ENCODE assay signal across 22 cellular contexts in the genomic region with DNA sequence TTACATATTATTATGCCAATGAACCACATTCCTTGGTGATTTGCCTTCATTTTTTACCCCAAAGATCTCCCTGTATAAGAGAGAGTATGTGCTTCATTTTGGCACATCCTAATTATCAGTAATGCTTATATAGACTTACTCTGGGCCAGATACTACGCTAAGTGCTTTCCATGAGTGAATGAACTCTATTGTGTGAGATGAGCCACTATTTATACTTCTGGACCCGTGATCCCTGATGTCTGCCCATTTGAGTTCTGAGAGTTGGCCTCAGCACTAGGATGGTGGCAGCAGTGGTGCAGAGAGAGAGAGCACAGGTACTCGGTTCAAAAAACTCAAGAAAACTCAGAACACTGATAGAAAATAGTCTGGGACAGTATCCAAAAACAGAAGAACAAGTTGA.
"Had no signal": no experiment of that assay in that cellular context is flagged by ENCODE, and none has a peak within 500 bp of the region (broad histone marks: within the 10 kb centered on the region; RNA-seq: fewer than 3 reads in every experiment).

No MANE protein-coding gene starts in this region.

- H3K4me2 ChIP-seq: hepatocyte, smooth muscle cell had no signal

- H3K79me2 ChIP-seq: hepatocyte had no signal

- H3K27ac Mint-ChIP-seq: progenitor cell of endocrine pancreas; stimulated activated naive CD8-positive, alpha-beta T cell treated with anti-CD3 and anti-CD28 coated beads, Interleukin-15, Interleukin-2, amounts not matched to agents 100 ng/mL and 50 ng/mL, for 24 hours had no signal

- H2AFZ ChIP-seq: hepatocyte had no signal

- H3K4me3 Mint-ChIP-seq: natural killer cell treated with Interleukin-12 subunit alpha and Interleukin-12 subunit beta and Interleukin-15 and Interleukin-18, amount 100 ng/mL, for 72 hours; stimulated activated naive CD8-positive, alpha-beta T cell treated with anti-CD3 and anti-CD28 coated beads, Interleukin-15, Interleukin-2, amounts not matched to agents 100 ng/mL and 50 ng/mL, for 24 hours had no signal

- H3K36me3 ChIP-seq: left ventricle myocardium inferior, lower lobe of right lung, pancreas, tibial artery, upper lobe of left lung, uterus had no signal

- H3K27me3 ChIP-seq: foreskin keratinocyte, hepatocyte, pancreas, tibial artery, upper lobe of left lung, uterus had no signal

- H3K27ac ChIP-seq: foreskin keratinocyte, hepatocyte, left ventricle myocardium inferior, lower lobe of right lung, pancreas, tibial artery, upper lobe of left lung, uterus had no signal

- H3K4me3 ChIP-seq: hepatocyte, left ventricle myocardium inferior, lower lobe of right lung, pancreas, smooth muscle cell, tibial artery, upper lobe of left lung, uterus had no signal

- H3K36me3 Mint-ChIP-seq: natural killer cell treated with Interleukin-12 subunit alpha and Interleukin-12 subunit beta and Interleukin-15 and Interleukin-18, amount 100 ng/mL, for 72 hours had no signal

- DNase-seq: cortex of kidney; effector memory CD4-positive, alpha-beta T cell; foreskin keratinocyte; head of caudate nucleus; kidney; left cardiac atrium; left ventricle myocardium inferior; lower lobe of right lung; mesenchymal stem cell; midbrain; occipital lobe; right cardiac atrium; stimulated activated CD4-positive, alpha-beta T cell treated with anti-CD3 and anti-CD28 coated beads, Interleukin-2, amount 100 ng/mL, for 48 hours; upper lobe of left lung; uterus had no signal

- H3K9me3 Mint-ChIP-seq: natural killer cell treated with Interleukin-12 subunit alpha and Interleukin-12 subunit beta and Interleukin-15 and Interleukin-18, amount 100 ng/mL, for 72 hours; stimulated activated naive CD8-positive, alpha-beta T cell treated with anti-CD3 and anti-CD28 coated beads, Interleukin-15, Interleukin-2, amounts not matched to agents 100 ng/mL and 50 ng/mL, for 24 hours had no signal

- H3K27me3 Mint-ChIP-seq: natural killer cell treated with Interleukin-12 subunit alpha and Interleukin-12 subunit beta and Interleukin-15 and Interleukin-18, amount 100 ng/mL, for 72 hours; progenitor cell of endocrine pancreas; stimulated activated naive CD8-positive, alpha-beta T cell treated with anti-CD3 and anti-CD28 coated beads, Interleukin-15, Interleukin-2, amounts not matched to agents 100 ng/mL and 50 ng/mL, for 24 hours had no signal

- ATAC-seq: foreskin keratinocyte; left cardiac atrium; lower lobe of right lung; natural killer cell treated with Interleukin-12 subunit alpha and Interleukin-12 subunit beta and Interleukin-15 and Interleukin-18, amount 100 ng/mL, for 72 hours; pancreas; right cardiac atrium had no signal
